ENCODE assay signal across 30 cellular contexts in genomic region chr17:79956853-79957252, GRCh38.
A peak's percentile ranks its signal among the peaks of the same experiment; 100 is the strongest.
DNase-seq lines count a peak whose midpoint lies in the region; ATAC-seq, FAIRE-seq and TF ChIP-seq lines count a peak whose summit lies in the region.
"Had no signal": no experiment of that assay in that cellular context is flagged by ENCODE, and none has a peak within 500 bp of the region (broad histone marks: within the 10 kb centered on the region; RNA-seq: fewer than 3 reads in every experiment).

No MANE protein-coding gene starts in this region.

- peaks cover 11% of the 10 kb centered on the region for H3K36me3 Mint-ChIP-seq in WTC11
- no peaks in the 10 kb centered on the region for H3K36me3 Mint-ChIP-seq in stimulated activated memory B cell treated with anti-CD40 and anti-IgM and Interleukin-4, amounts not matched to agents 10 μg/mL and 1 μg/mL and 100 μg/mL, for 72 hours
- H3K36me3 Mint-ChIP-seq: activated naive CD8-positive, alpha-beta T cell; naive thymus-derived CD8-positive, alpha-beta T cell; stimulated activated effector memory CD8-positive, alpha-beta T cell treated with anti-CD3 and anti-CD28 coated beads, Interleukin-12 subunit alpha, Interleukin-12 subunit beta, amount 100 ng/mL, for 72 hours; T-cell had no signal

- H3K9ac ChIP-seq in kidney (ENCODE audit: low read length in 2 of 2), result no peak overlapping the region
- H3K9ac ChIP-seq: KMS-11 had no signal

- no peak for TF ChIP-seq CTCF in WTC11 (IDR thresholded peaks at IDR 0.05)
- TF ChIP-seq CTCF in kidney (IDR thresholded peaks at IDR 0.05; ENCODE audit: borderline replicate concordance, extremely low read depth, insufficient read depth), result no peak

- no peak for ATAC-seq in WTC11
- no peak for ATAC-seq in stimulated activated memory B cell treated with anti-CD40 and anti-IgM and Interleukin-4, amounts not matched to agents 10 μg/mL and 1 μg/mL and 100 μg/mL, for 72 hours
- ATAC-seq: gastroesophageal sphincter; GM12878; naive thymus-derived CD8-positive, alpha-beta T cell; stimulated activated effector memory CD8-positive, alpha-beta T cell treated with anti-CD3 and anti-CD28 coated beads, Interleukin-12 subunit alpha, Interleukin-12 subunit beta, amount 100 ng/mL, for 72 hours; T-cell had no signal

- peak overlapping the region; percentile 28; the same call in 1 of the 2 replicates for H3K27ac Mint-ChIP-seq in WTC11
- H3K27ac Mint-ChIP-seq in stimulated activated memory B cell treated with anti-CD40 and anti-IgM and Interleukin-4, amounts not matched to agents 10 μg/mL and 1 μg/mL and 100 μg/mL, for 72 hours, result peak overlapping the region; percentile 28
- H3K27ac Mint-ChIP-seq: activated naive CD8-positive, alpha-beta T cell; activated T-helper 1 cell treated with anti-CD3 and anti-CD28 coated beads, Interleukin-12 subunit alpha, Interleukin-12 subunit beta, Interleukin-2, Interleukin-4 antibody, amounts not matched to agents 30 ng/mL and 10 ng/mL and 1 ng/mL, durations not matched to agents 14 hours and 24 hours and 36 hours; stimulated activated effector memory CD8-positive, alpha-beta T cell treated with anti-CD3 and anti-CD28 coated beads, Interleukin-12 subunit alpha, Interleukin-12 subunit beta, amount 100 ng/mL, for 72 hours; T-cell had no signal

- H3K9me3 Mint-ChIP-seq in WTC11, result peaks cover 8% of the 10 kb centered on the region
- H3K9me3 Mint-ChIP-seq in stimulated activated memory B cell treated with anti-CD40 and anti-IgM and Interleukin-4, amounts not matched to agents 10 μg/mL and 1 μg/mL and 100 μg/mL, for 72 hours, result no peaks in the 10 kb centered on the region
- H3K9me3 Mint-ChIP-seq: activated T-helper 1 cell treated with anti-CD3 and anti-CD28 coated beads, Interleukin-12 subunit alpha, Interleukin-12 subunit beta, Interleukin-2, Interleukin-4 antibody, amounts not matched to agents 30 ng/mL and 10 ng/mL and 1 ng/mL, durations not matched to agents 14 hours and 24 hours and 36 hours; central memory CD8-positive, alpha-beta T cell; naive thymus-derived CD8-positive, alpha-beta T cell; stimulated activated effector memory CD8-positive, alpha-beta T cell treated with anti-CD3 and anti-CD28 coated beads, Interleukin-12 subunit alpha, Interleukin-12 subunit beta, amount 100 ng/mL, for 72 hours; T-cell had no signal

- CTCF ChIA-PET in WTC11 (lab: Charles Lee), result interaction anchor here (1.3 kb wide), 1 partner anchor 118 kb away, joined by 5 read pairs; the partner anchor contains the start of gene CBX4

- no peaks in the 10 kb centered on the region for H3K9me3 ChIP-seq in kidney (ENCODE audit: control insufficient read depth in 1 of 2, low read length in 2 of 2)
- H3K9me3 ChIP-seq: esophagus squamous epithelium, thyroid gland had no signal

- POLR2A ChIA-PET in WTC11 (lab: Charles Lee), result no interaction called here

- no peak overlapping the region for H3K4me3 Mint-ChIP-seq in WTC11
- no peak overlapping the region for H3K4me3 Mint-ChIP-seq in stimulated activated memory B cell treated with anti-CD40 and anti-IgM and Interleukin-4, amounts not matched to agents 10 μg/mL and 1 μg/mL and 100 μg/mL, for 72 hours
- H3K4me3 Mint-ChIP-seq: activated naive CD8-positive, alpha-beta T cell; activated T-helper 1 cell treated with anti-CD3 and anti-CD28 coated beads, Interleukin-12 subunit alpha, Interleukin-12 subunit beta, Interleukin-2, Interleukin-4 antibody, amounts not matched to agents 30 ng/mL and 10 ng/mL and 1 ng/mL, durations not matched to agents 14 hours and 24 hours and 36 hours; central memory CD8-positive, alpha-beta T cell; naive thymus-derived CD8-positive, alpha-beta T cell; stimulated activated effector memory CD8-positive, alpha-beta T cell treated with anti-CD3 and anti-CD28 coated beads, Interleukin-12 subunit alpha, Interleukin-12 subunit beta, amount 100 ng/mL, for 72 hours; T-cell had no signal

- H3K27me3 Mint-ChIP-seq in WTC11 (ENCODE audit: low read depth), result no peaks in the 10 kb centered on the region
- H3K27me3 Mint-ChIP-seq in stimulated activated memory B cell treated with anti-CD40 and anti-IgM and Interleukin-4, amounts not matched to agents 10 μg/mL and 1 μg/mL and 100 μg/mL, for 72 hours, result peaks cover 12% of the 10 kb centered on the region
- H3K27me3 Mint-ChIP-seq: activated naive CD8-positive, alpha-beta T cell; naive thymus-derived CD8-positive, alpha-beta T cell had no signal

- H3K4me3 ChIP-seq in kidney (ENCODE audit: low read length in 2 of 2), result no peak overlapping the region
- H3K4me3 ChIP-seq: ascending aorta, esophagus squamous epithelium, gastroesophageal sphincter, GM12878, skin epidermis, thyroid gland had no signal

- peaks cover 55% of the 10 kb centered on the region for H3K4me1 Mint-ChIP-seq in WTC11
- H3K4me1 Mint-ChIP-seq in stimulated activated memory B cell treated with anti-CD40 and anti-IgM and Interleukin-4, amounts not matched to agents 10 μg/mL and 1 μg/mL and 100 μg/mL, for 72 hours, result peaks cover 3% of the 10 kb centered on the region
- H3K4me1 Mint-ChIP-seq: central memory CD8-positive, alpha-beta T cell had no signal

- peak; percentile 42 for DNase-seq in activated effector memory CD4-positive, alpha-beta T cell treated with anti-CD3 and anti-CD28 coated beads, Interleukin-2, amount 50 U/mL, for 16 hours
- DNase-seq in activated effector memory CD4-positive, alpha-beta T cell treated with Interleukin-2 at 50 U/mL for 16 hours, result no peak
- DNase-seq in WTC11 (ENCODE audit: low spot score), result no peak
- DNase-seq in kidney, result peak; percentile 65
- no peak for DNase-seq in NAMALWA (ENCODE audit: low spot score)
- DNase-seq in HTR-8/SVneo (ENCODE audit: insufficient read length, low spot score), result no peak
- DNase-seq in NCI-H2081 (lab: John Stamatoyannopoulos, UW), result no peak
- DNase-seq: activated CD4-positive, alpha-beta T cell treated with anti-CD3 and anti-CD28 coated beads for 1 hour; DMS79 treated with DMSO at 0.1 percent for 48 hours; effector CD4-positive, alpha-beta T cell; esophagus squamous epithelium; MV-4-11; naive thymus-derived CD8-positive, alpha-beta T cell; NCI-H1694 treated with DMSO at 0.1 percent for 48 hours; NCI-H526 treated with DMSO at 0.1 percent for 48 hours; stimulated activated CD4-positive, alpha-beta T cell treated with anti-CD3 and anti-CD28 coated beads, Interleukin-1b, Interleukin-23, amount 100 ng/mL, for 48 hours; T-cell; thyroid gland had no signal

- H3K36me3 ChIP-seq in kidney (ENCODE audit: control insufficient read depth in 1 of 2, insufficient read depth in 2 of 2, low read length in 2 of 2), result no peaks in the 10 kb centered on the region
- H3K36me3 ChIP-seq: ascending aorta, esophagus squamous epithelium, gastroesophageal sphincter, thyroid gland had no signal

- intact Hi-C loops in kidney (cut with DNase I), result no loop called here

- no peak for FAIRE-seq in kidney (lab: Jason Lieb, UNC)
- FAIRE-seq in HTR-8/SVneo (lab: Jason Lieb, UNC), result no peak
- FAIRE-seq: A204.1, GM12878 had no signal

- H3K27ac ChIP-seq in kidney (ENCODE audit: low read depth in 2 of 2, low read length in 2 of 2), result no peak overlapping the region
- H3K27ac ChIP-seq: ascending aorta, esophagus squamous epithelium, gastroesophageal sphincter, KMS-11, RWPE1, skin epidermis, thyroid gland had no signal

- H3K4me1 ChIP-seq in kidney (ENCODE audit: control insufficient read depth in 1 of 2, insufficient read depth in 1 of 2, low read depth in 1 of 2, low read length in 2 of 2), result peaks cover 12 to 14% of the 10 kb centered on the region in 2 donors

TF ChIP-seq in WTC11, 78 proteins besides CTCF, POLR2A, EP300 and RAD21:
- no peak for TF ChIP-seq MYBL2 (CRISPR knock-in tag; IDR thresholded peaks at IDR 0.05)
- TF ChIP-seq CREB1 (CRISPR knock-in tag; IDR thresholded peaks at IDR 0.05), result no peak
- TF ChIP-seq ZNF121 (CRISPR knock-in tag; IDR thresholded peaks at IDR 0.05), result no peak
- no peak for TF ChIP-seq ELF4 (CRISPR knock-in tag; IDR thresholded peaks at IDR 0.05; ENCODE audit: low read depth)
- no peak for TF ChIP-seq ZNF138 (CRISPR knock-in tag; conservative IDR thresholded peaks at IDR 0.05)
- TF ChIP-seq PREB (CRISPR knock-in tag; IDR thresholded peaks at IDR 0.05; ENCODE audit: borderline replicate concordance), result no peak
- TF ChIP-seq ZNF671 (CRISPR knock-in tag; IDR thresholded peaks at IDR 0.05), result no peak

Comparison
In these comparisons a context has a peak if more than half of its experiments do, and no peak if none do; other contexts are left out.
1. DNase-seq: peak in activated effector memory CD4-positive, alpha-beta T cell treated with anti-CD3 and anti-CD28 coated beads, Interleukin-2, amount 50 U/mL, for 16 hours (single experiment) and kidney (single experiment); none in activated effector memory CD4-positive, alpha-beta T cell treated with Interleukin-2 at 50 U/mL for 16 hours (single experiment), WTC11 (single experiment), NAMALWA (single experiment), HTR-8/SVneo (single experiment) and NCI-H2081 (0 of 2).